ENCODE assay signal across 1 cellular context in the genomic region with DNA sequence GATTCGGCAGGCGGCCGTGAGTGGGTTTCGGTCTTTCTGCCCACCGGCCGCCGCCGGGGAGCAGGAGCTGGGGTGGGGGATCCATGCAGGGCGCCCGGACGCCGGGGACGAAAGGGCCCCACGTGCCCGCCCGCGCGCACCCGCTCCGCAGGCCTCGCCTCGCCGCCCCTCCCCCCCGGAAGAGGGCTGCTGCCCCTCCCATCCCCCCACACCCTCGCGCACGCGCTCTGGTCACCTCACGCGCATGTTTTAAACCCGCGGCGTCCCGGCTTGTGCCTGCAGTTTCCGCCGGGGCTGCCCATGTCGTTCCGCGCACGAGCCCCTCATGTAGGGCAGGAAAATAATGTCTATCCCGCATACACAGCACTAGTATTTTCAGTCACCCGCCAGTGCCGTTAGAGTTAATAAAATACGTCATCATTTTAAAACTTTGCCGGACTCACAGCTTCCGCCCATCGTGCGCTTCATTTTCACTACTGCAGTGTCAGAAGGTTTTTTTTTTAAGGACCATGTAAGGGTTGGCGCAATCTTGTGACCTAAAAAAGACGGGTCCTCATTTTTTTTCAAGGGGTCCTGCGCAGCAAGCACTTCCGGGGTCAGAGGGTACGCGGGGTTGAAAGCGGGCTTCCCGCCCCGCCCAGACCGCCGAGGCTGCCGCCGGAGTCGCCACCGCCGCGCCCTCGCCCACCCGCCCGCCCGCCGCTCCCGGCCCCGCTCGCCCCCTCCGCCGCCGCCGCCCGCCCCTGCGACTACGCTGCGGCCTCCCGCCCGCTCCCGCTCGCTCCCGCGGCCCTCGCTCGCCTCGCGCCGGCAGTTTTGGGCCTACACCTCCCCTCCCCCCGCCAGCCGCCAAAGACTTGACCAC.
TF ChIP-seq lines count a peak whose summit lies in the region.

A gene (plus strand): TSS at position 640 of the 865 bp plus-strand sequence. CDS start 267 bp downstream, outside the sequence.

TF ChIP-seq in HepG2, 621 proteins besides CTCF, POLR2A, EP300 and RAD21 (continued from another document and continues in another):
- TF ChIP-seq, protein P1, sequence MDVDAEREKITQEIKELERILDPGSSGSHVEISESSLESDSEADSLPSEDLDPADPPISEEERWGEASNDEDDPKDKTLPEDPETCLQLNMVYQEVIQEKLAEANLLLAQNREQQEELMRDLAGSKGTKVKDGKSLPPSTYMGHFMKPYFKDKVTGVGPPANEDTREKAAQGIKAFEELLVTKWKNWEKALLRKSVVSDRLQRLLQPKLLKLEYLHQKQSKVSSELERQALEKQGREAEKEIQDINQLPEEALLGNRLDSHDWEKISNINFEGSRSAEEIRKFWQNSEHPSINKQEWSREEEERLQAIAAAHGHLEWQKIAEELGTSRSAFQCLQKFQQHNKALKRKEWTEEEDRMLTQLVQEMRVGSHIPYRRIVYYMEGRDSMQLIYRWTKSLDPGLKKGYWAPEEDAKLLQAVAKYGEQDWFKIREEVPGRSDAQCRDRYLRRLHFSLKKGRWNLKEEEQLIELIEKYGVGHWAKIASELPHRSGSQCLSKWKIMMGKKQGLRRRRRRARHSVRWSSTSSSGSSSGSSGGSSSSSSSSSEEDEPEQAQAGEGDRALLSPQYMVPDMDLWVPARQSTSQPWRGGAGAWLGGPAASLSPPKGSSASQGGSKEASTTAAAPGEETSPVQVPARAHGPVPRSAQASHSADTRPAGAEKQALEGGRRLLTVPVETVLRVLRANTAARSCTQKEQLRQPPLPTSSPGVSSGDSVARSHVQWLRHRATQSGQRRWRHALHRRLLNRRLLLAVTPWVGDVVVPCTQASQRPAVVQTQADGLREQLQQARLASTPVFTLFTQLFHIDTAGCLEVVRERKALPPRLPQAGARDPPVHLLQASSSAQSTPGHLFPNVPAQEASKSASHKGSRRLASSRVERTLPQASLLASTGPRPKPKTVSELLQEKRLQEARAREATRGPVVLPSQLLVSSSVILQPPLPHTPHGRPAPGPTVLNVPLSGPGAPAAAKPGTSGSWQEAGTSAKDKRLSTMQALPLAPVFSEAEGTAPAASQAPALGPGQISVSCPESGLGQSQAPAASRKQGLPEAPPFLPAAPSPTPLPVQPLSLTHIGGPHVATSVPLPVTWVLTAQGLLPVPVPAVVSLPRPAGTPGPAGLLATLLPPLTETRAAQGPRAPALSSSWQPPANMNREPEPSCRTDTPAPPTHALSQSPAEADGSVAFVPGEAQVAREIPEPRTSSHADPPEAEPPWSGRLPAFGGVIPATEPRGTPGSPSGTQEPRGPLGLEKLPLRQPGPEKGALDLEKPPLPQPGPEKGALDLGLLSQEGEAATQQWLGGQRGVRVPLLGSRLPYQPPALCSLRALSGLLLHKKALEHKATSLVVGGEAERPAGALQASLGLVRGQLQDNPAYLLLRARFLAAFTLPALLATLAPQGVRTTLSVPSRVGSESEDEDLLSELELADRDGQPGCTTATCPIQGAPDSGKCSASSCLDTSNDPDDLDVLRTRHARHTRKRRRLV (CRISPR knock-in tag; IDR thresholded peaks at IDR 0.05): peak; percentile 58; the same call in 1 of the 2 replicates
- peak; percentile 36 for TF ChIP-seq KLF6 (CRISPR knock-in tag; IDR thresholded peaks at IDR 0.05)
- peak; percentile 40; the same call in 1 of the 2 replicates for TF ChIP-seq ZNF225 (CRISPR knock-in tag; IDR thresholded peaks at IDR 0.05)
- peak; percentile 87; the same call in 1 of the 2 replicates for TF ChIP-seq MAZ (IDR thresholded peaks at IDR 0.05; ENCODE audit: borderline replicate concordance, low read depth, low read length)
- TF ChIP-seq MAZ (CRISPR knock-in tag; IDR thresholded peaks at IDR 0.05; ENCODE audit: low read depth): peak; percentile 84
- 0 out of 2 replicates have a peak, but pooled peaks have one; percentile 52 for TF ChIP-seq ZNF33B (CRISPR knock-in tag; IDR thresholded peaks at IDR 0.05)
- no peak for TF ChIP-seq TCF12 (IDR thresholded peaks at IDR 0.05)
- TF ChIP-seq TCF12 (CRISPR knock-in tag; IDR thresholded peaks at IDR 0.05): peak; percentile 84
- TF ChIP-seq PHF5A (CRISPR knock-in tag; IDR thresholded peaks at IDR 0.05; ENCODE audit: low read depth, unreplicated experiment): no peak
- TF ChIP-seq, protein P2, sequence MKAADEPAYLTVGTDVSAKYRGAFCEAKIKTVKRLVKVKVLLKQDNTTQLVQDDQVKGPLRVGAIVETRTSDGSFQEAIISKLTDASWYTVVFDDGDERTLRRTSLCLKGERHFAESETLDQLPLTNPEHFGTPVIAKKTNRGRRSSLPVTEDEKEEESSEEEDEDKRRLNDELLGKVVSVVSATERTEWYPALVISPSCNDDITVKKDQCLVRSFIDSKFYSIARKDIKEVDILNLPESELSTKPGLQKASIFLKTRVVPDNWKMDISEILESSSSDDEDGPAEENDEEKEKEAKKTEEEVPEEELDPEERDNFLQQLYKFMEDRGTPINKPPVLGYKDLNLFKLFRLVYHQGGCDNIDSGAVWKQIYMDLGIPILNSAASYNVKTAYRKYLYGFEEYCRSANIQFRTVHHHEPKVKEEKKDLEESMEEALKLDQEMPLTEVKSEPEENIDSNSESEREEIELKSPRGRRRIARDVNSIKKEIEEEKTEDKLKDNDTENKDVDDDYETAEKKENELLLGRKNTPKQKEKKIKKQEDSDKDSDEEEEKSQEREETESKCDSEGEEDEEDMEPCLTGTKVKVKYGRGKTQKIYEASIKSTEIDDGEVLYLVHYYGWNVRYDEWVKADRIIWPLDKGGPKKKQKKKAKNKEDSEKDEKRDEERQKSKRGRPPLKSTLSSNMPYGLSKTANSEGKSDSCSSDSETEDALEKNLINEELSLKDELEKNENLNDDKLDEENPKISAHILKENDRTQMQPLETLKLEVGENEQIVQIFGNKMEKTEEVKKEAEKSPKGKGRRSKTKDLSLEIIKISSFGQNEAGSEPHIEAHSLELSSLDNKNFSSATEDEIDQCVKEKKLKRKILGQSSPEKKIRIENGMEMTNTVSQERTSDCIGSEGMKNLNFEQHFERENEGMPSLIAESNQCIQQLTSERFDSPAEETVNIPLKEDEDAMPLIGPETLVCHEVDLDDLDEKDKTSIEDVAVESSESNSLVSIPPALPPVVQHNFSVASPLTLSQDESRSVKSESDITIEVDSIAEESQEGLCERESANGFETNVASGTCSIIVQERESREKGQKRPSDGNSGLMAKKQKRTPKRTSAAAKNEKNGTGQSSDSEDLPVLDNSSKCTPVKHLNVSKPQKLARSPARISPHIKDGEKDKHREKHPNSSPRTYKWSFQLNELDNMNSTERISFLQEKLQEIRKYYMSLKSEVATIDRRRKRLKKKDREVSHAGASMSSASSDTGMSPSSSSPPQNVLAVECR (CRISPR knock-in tag; IDR thresholded peaks at IDR 0.05; ENCODE audit: borderline replicate concordance): no peak; the same call in 1 of the 2 replicates
- no peak for TF ChIP-seq ZNF251 (CRISPR knock-in tag; IDR thresholded peaks at IDR 0.05)
- peak; percentile 95 for TF ChIP-seq ATF7 (IDR thresholded peaks at IDR 0.05)
- TF ChIP-seq ATF7 (CRISPR knock-in tag; IDR thresholded peaks at IDR 0.05): no peak
- TF ChIP-seq, protein P3, sequence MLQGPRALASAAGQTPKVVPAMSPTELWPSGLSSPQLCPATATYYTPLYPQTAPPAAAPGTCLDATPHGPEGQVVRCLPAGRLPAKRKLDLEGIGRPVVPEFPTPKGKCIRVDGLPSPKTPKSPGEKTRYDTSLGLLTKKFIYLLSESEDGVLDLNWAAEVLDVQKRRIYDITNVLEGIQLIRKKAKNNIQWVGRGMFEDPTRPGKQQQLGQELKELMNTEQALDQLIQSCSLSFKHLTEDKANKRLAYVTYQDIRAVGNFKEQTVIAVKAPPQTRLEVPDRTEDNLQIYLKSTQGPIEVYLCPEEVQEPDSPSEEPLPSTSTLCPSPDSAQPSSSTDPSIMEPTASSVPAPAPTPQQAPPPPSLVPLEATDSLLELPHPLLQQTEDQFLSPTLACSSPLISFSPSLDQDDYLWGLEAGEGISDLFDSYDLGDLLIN (CRISPR knock-in tag; IDR thresholded peaks at IDR 0.05; ENCODE audit: borderline replicate concordance): peak; percentile 57; the same call in 1 of the 2 replicates
- peak; percentile 88 for TF ChIP-seq GABPB1 (CRISPR knock-in tag; IDR thresholded peaks at IDR 0.05)
- TF ChIP-seq ZSCAN25 (CRISPR knock-in tag; IDR thresholded peaks at IDR 0.05): no peak
- peak; percentile 79; the same call in 1 of the 2 replicates for TF ChIP-seq ZFAT (CRISPR knock-in tag; conservative IDR thresholded peaks at IDR 0.05)
- TF ChIP-seq ZNF713 (CRISPR knock-in tag; IDR thresholded peaks at IDR 0.05): no peak
- TF ChIP-seq, protein P4, sequence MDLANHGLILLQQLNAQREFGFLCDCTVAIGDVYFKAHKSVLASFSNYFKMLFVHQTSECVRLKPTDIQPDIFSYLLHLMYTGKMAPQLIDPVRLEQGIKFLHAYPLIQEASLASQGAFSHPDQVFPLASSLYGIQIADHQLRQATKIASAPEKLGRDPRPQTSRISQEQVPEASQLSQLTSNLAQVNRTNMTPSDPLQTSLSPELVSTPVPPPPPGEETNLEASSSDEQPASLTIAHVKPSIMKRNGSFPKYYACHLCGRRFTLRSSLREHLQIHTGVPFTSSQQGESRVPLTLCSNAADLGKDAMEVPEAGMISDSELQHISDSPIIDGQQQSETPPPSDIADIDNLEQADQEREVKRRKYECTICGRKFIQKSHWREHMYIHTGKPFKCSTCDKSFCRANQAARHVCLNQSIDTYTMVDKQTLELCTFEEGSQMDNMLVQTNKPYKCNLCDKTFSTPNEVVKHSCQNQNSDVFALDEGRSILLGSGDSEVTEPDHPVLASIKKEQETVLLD (CRISPR knock-in tag; IDR thresholded peaks at IDR 0.05; ENCODE audit: low read depth): peak; percentile 78
- TF ChIP-seq ZNF883 (CRISPR knock-in tag; IDR thresholded peaks at IDR 0.05; ENCODE audit: not compliant biosample characterization): no peak
- TF ChIP-seq ZNF605 (CRISPR knock-in tag; IDR thresholded peaks at IDR 0.05): peak; percentile 42; the same call in 1 of the 2 replicates
- peak; percentile 86 for TF ChIP-seq PRPF4 (IDR thresholded peaks at IDR 0.05; ENCODE audit: low read depth, low read length, poor library complexity, severe bottlenecking)
- TF ChIP-seq BRCA1 (CRISPR knock-in tag; IDR thresholded peaks at IDR 0.05): 0 out of 2 replicates have a peak, but pooled peaks have one; percentile 6
- TF ChIP-seq RNF2 (conservative IDR thresholded peaks at IDR 0.05; ENCODE audit: low read depth): 0 out of 2 replicates have a peak, but pooled peaks have one; percentile 66
- TF ChIP-seq NR2F6 (IDR thresholded peaks at IDR 0.05): no peak
- TF ChIP-seq NR2F6 (CRISPR knock-in tag; IDR thresholded peaks at IDR 0.05): peak; percentile 16; the same call in 1 of the 2 replicates
- TF ChIP-seq, protein P5, sequence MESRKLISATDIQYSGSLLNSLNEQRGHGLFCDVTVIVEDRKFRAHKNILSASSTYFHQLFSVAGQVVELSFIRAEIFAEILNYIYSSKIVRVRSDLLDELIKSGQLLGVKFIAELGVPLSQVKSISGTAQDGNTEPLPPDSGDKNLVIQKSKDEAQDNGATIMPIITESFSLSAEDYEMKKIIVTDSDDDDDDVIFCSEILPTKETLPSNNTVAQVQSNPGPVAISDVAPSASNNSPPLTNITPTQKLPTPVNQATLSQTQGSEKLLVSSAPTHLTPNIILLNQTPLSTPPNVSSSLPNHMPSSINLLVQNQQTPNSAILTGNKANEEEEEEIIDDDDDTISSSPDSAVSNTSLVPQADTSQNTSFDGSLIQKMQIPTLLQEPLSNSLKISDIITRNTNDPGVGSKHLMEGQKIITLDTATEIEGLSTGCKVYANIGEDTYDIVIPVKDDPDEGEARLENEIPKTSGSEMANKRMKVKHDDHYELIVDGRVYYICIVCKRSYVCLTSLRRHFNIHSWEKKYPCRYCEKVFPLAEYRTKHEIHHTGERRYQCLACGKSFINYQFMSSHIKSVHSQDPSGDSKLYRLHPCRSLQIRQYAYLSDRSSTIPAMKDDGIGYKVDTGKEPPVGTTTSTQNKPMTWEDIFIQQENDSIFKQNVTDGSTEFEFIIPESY (CRISPR knock-in tag; IDR thresholded peaks at IDR 0.05): peak; percentile 32; the same call in 1 of the 2 replicates
- 0 out of 2 replicates have a peak, but pooled peaks have one; percentile 7 for TF ChIP-seq KDM1A (CRISPR knock-in tag; IDR thresholded peaks at IDR 0.05)
- 0 out of 2 replicates have a peak, but pooled peaks have one; percentile 3 for TF ChIP-seq ZNF121 (CRISPR knock-in tag; IDR thresholded peaks at IDR 0.05)
- TF ChIP-seq FIP1L1 (IDR thresholded peaks at IDR 0.05; ENCODE audit: borderline replicate concordance, insufficient read depth, low read depth, low read length): peak; percentile 61; the same call in 1 of the 2 replicates
- TF ChIP-seq PRMT3 (CRISPR knock-in tag; IDR thresholded peaks at IDR 0.05; ENCODE audit: borderline replicate concordance, low read depth): no peak
- TF ChIP-seq ZNF564 (CRISPR knock-in tag; IDR thresholded peaks at IDR 0.05): no peak; the same call in 1 of the 2 replicates
- peak; percentile 78 for TF ChIP-seq GABPA (IDR thresholded peaks at IDR 0.05; ENCODE audit: low read depth, low read length)
- peak; percentile 89 for TF ChIP-seq GABPA (CRISPR knock-in tag; IDR thresholded peaks at IDR 0.05; ENCODE audit: low read depth)
- 0 out of 2 replicates have a peak, but pooled peaks have one; percentile 3 for TF ChIP-seq KAT2B (IDR thresholded peaks at IDR 0.05; ENCODE audit: borderline replicate concordance, low read depth, low read length)
- TF ChIP-seq PHF20 (CRISPR knock-in tag; IDR thresholded peaks at IDR 0.05): peak; percentile 42
- TF ChIP-seq ZMAT3 (CRISPR knock-in tag; conservative IDR thresholded peaks at IDR 0.05): peak; percentile 67; the same call in 1 of the 2 replicates
- TF ChIP-seq IKZF1 (IDR thresholded peaks at IDR 0.05): no peak
- TF ChIP-seq SETDB1 (CRISPR knock-in tag; IDR thresholded peaks at IDR 0.05; ENCODE audit: borderline replicate concordance): no peak
